In genomic region chr6:121581327-121581726, GRCh38 we compare ENCODE assay signal across 19 cellular contexts.
"Had no signal": no experiment of that assay in that cellular context is flagged by ENCODE, and none has a peak within 500 bp of the region (broad histone marks: within the 10 kb centered on the region; RNA-seq: fewer than 3 reads in every experiment).

No MANE protein-coding gene starts in this region.

- H3K9me3 ChIP-seq: neutrophil, right lobe of liver, spleen, tibial artery, upper lobe of left lung, uterus had no signal

- H3K27ac ChIP-seq: dorsolateral prefrontal cortex, neutrophil, right lobe of liver, spleen, upper lobe of left lung, uterus had no signal

- H3K4me3 Mint-ChIP-seq: nephron; stimulated activated memory B cell treated with anti-CD40 and anti-IgM and Interleukin-4, amounts not matched to agents 10 μg/mL and 1 μg/mL and 100 μg/mL, for 72 hours; stimulated activated naive CD8-positive, alpha-beta T cell treated with anti-CD3 and anti-CD28 coated beads, Interleukin-15, Interleukin-2, amounts not matched to agents 100 ng/mL and 50 ng/mL, for 24 hours had no signal

- H3K27ac Mint-ChIP-seq: naive B cell; stimulated activated memory B cell treated with anti-CD40 and anti-IgM and Interleukin-4, amounts not matched to agents 10 μg/mL and 1 μg/mL and 100 μg/mL, for 72 hours; stimulated activated naive CD8-positive, alpha-beta T cell treated with anti-CD3 and anti-CD28 coated beads, Interleukin-15, Interleukin-2, amounts not matched to agents 100 ng/mL and 50 ng/mL, for 24 hours had no signal

- ATAC-seq: esophagus mucosa; right lobe of liver; stimulated activated memory B cell treated with anti-CD40 and anti-IgM and Interleukin-4, amounts not matched to agents 10 μg/mL and 1 μg/mL and 100 μg/mL, for 72 hours had no signal

- H3K36me3 ChIP-seq: neutrophil, right lobe of liver, spleen, tibial artery, upper lobe of left lung, uterus had no signal

- H3K4me1 ChIP-seq: right lobe of liver, spleen, uterus had no signal

- H3K27me3 Mint-ChIP-seq: naive B cell; stimulated activated memory B cell treated with anti-CD40 and anti-IgM and Interleukin-4, amounts not matched to agents 10 μg/mL and 1 μg/mL and 100 μg/mL, for 72 hours; stimulated activated naive CD8-positive, alpha-beta T cell treated with anti-CD3 and anti-CD28 coated beads, Interleukin-15, Interleukin-2, amounts not matched to agents 100 ng/mL and 50 ng/mL, for 24 hours had no signal

- DNase-seq: cortex of kidney; dorsolateral prefrontal cortex; effector CD8-positive, alpha-beta T cell; islet precursor cell; mesendoderm; naive B cell; right lobe of liver; spleen; stimulated activated CD4-positive, alpha-beta T cell treated with anti-CD3 and anti-CD28 coated beads, Interleukin-15, amount 100 ng/mL, for 24 hours; stimulated activated CD4-positive, alpha-beta T cell treated with anti-CD3 and anti-CD28 coated beads, Interleukin-1b, Interleukin-23, amount 100 ng/mL, for 48 hours; stimulated activated CD4-positive, alpha-beta T cell treated with anti-CD3 and anti-CD28 coated beads, Interleukin-4, amount 100 ng/mL, for 24 hours; tibial artery; upper lobe of left lung; uterus had no signal

- H3K4me3 ChIP-seq: dorsolateral prefrontal cortex, right lobe of liver, spleen, tibial artery, upper lobe of left lung, uterus had no signal

- H3K4me1 Mint-ChIP-seq: naive B cell; stimulated activated memory B cell treated with anti-CD40 and anti-IgM and Interleukin-4, amounts not matched to agents 10 μg/mL and 1 μg/mL and 100 μg/mL, for 72 hours had no signal

- H3K9me3 Mint-ChIP-seq: naive B cell; nephron; stimulated activated memory B cell treated with anti-CD40 and anti-IgM and Interleukin-4, amounts not matched to agents 10 μg/mL and 1 μg/mL and 100 μg/mL, for 72 hours; stimulated activated naive CD8-positive, alpha-beta T cell treated with anti-CD3 and anti-CD28 coated beads, Interleukin-15, Interleukin-2, amounts not matched to agents 100 ng/mL and 50 ng/mL, for 24 hours had no signal

- H3K27me3 ChIP-seq: dorsolateral prefrontal cortex, neutrophil, right lobe of liver, spleen, tibial artery, upper lobe of left lung, uterus had no signal

- H3K36me3 Mint-ChIP-seq: naive B cell; stimulated activated memory B cell treated with anti-CD40 and anti-IgM and Interleukin-4, amounts not matched to agents 10 μg/mL and 1 μg/mL and 100 μg/mL, for 72 hours had no signal
